20 cellular contexts compared by ENCODE assay signal in genomic region chr7:30968294-30968693, GRCh38.
DNase-seq lines count a peak whose midpoint lies in the region; ATAC-seq and TF ChIP-seq lines count a peak whose summit lies in the region.
"Had no signal": no experiment of that assay in that cellular context is flagged by ENCODE, and none has a peak within 500 bp of the region (broad histone marks: within the 10 kb centered on the region; RNA-seq: fewer than 3 reads in every experiment).

No MANE protein-coding gene starts in this region.

- intact Hi-C loops in head of caudate nucleus (cut with DNase I) = no loop called here

- H3K4me3 ChIP-seq in GM12864 (ENCODE audit: low read depth, low read length) = no peak overlapping the region
- H3K4me3 ChIP-seq: esophagus muscularis mucosa, gastrocnemius medialis had no signal

- ATAC-seq in GM19043 (IDR thresholded peaks at IDR 0.05; ENCODE audit: low read depth, unreplicated experiment) (peak; percentile 43), HG03378 (IDR thresholded peaks at IDR 0.05; ENCODE audit: unreplicated experiment) (peak; percentile 48), HG03039 (IDR thresholded peaks at IDR 0.05; ENCODE audit: unreplicated experiment) (no peak), GM19467 (IDR thresholded peaks at IDR 0.05; ENCODE audit: unreplicated experiment) (no peak), HG02571 (IDR thresholded peaks at IDR 0.05; ENCODE audit: unreplicated experiment) (no peak)
- ATAC-seq: activated naive CD8-positive, alpha-beta T cell treated with anti-CD3 and anti-CD28 coated beads, Interleukin-2, amount 50 U/mL, for 24 hours; effector memory CD8-positive, alpha-beta T cell; gastrocnemius medialis had no signal

- peak overlapping the region; percentile 98 for H3K27ac ChIP-seq in VCaP
- H3K27ac ChIP-seq: esophagus muscularis mucosa, gastrocnemius medialis had no signal

- TF ChIP-seq CTCF in GM12864 (IDR thresholded peaks at IDR 0.05; ENCODE audit: low read depth, low read length, missing control alignments) = no peak
- TF ChIP-seq CTCF in VCaP (conservative IDR thresholded peaks at IDR 0.05) = no peak

- DNase-seq in GM12864 (ENCODE audit: low read depth) (peak; percentile 7), head of caudate nucleus (no peak)
- DNase-seq: activated effector memory CD4-positive, alpha-beta T cell treated with Interleukin-2 at 50 U/mL for 16 hours; activated naive CD8-positive, alpha-beta T cell treated with anti-CD3 and anti-CD28 coated beads, Interleukin-2, amount 50 U/mL, for 24 hours; effector memory CD8-positive, alpha-beta T cell; gastrocnemius medialis; HCEC 1CT; KG1; kidney glomerular epithelial cell; NCI-H1092 treated with DMSO at 0.1 percent for 48 hours; NCI-H510A treated with DMSO at 0.1 percent for 48 hours; stimulated activated CD4-positive, alpha-beta T cell treated with anti-CD3 and anti-CD28 coated beads, Interleukin-12 subunit alpha, Interleukin-12 subunit beta, amount 100 ng/mL, for 4 hours; substantia nigra had no signal

Comparison
In these comparisons a context has a peak if more than half of its experiments do, and no peak if none do; other contexts are left out.
1. ATAC-seq: peak in GM19043 (single experiment) and HG03378 (single experiment); none in HG03039 (single experiment), GM19467 (single experiment) and HG02571 (single experiment).